Comparison of ENCODE assay signal across 8 cellular contexts in the genomic region with DNA sequence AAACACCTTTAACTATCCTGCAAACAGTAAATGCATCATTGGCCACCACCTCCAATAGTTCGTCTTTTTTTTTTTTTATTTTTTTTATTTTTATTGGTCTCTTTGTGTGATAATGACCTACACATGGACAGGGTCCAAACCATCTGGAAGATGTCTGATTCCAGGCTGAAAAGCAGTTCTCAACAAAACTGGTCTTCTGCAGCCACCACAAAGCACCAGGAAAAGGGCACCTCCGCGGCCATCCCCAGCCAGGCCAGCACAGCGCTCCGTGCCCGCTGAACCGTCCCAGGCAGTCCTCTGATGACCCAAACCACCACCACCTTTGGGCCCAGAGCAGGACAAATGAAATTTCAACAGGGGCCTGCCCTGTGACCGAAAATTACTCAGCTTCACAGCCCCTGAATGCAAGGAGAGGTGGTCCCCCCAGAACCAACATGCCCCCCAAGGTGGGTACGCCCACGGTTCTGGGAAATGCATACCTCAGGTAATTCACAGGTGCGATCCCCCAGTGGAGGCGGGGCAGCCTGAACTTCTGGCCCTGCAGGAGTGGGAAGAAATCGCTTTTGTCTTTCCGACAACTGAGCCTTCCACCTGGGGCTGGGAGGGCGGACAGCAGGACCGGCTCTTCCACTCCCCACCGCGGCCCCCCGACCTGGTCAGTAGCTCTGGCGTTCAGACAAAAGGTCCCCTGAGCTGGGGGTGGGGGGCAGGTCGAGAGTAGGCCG. TPM values are rescaled to one million over a fixed set of nuclear protein-coding genes. Genes with fewer than 3 reads are reported as not detected.
A peak's percentile ranks its signal among the peaks of the same experiment; 100 is the strongest.
DNase-seq lines count a peak whose midpoint lies in the region; TF ChIP-seq lines count a peak whose summit lies in the region.

No MANE protein-coding gene starts in this region.

- no peaks in the 10 kb centered on the region for H3K9me3 ChIP-seq in ovary

- H3K36me3 Mint-ChIP-seq in activated CD4-positive, alpha-beta T cell treated with anti-CD3 and anti-CD28 coated beads, Interleukin-2, amount 10 ng/mL, durations not matched to agents 7 days and 5 days (ENCODE audit: low read depth), result peaks cover 66% of the 10 kb centered on the region

- TF ChIP-seq POLR2A in ovary (IDR thresholded peaks at IDR 0.05), result no peak

- peaks cover 36% of the 10 kb centered on the region for H3K4me1 Mint-ChIP-seq in activated CD4-positive, alpha-beta T cell treated with anti-CD3 and anti-CD28 coated beads, Interleukin-2, amount 10 ng/mL, durations not matched to agents 7 days and 5 days

- H3K27me3 Mint-ChIP-seq in activated CD4-positive, alpha-beta T cell treated with anti-CD3 and anti-CD28 coated beads, Interleukin-2, amount 10 ng/mL, durations not matched to agents 7 days and 5 days, result no peaks in the 10 kb centered on the region

- TF ChIP-seq CTCF in ovary (IDR thresholded peaks at IDR 0.05), result no peak

- H3K27ac ChIP-seq in epithelial cell of prostate (peak overlapping the region; percentile 77), ovary (no peak overlapping the region)

- no peaks in the 10 kb centered on the region for H3K9me3 Mint-ChIP-seq in activated CD4-positive, alpha-beta T cell treated with anti-CD3 and anti-CD28 coated beads, Interleukin-2, amount 10 ng/mL, durations not matched to agents 7 days and 5 days

- H3K27ac Mint-ChIP-seq in activated CD4-positive, alpha-beta T cell treated with anti-CD3 and anti-CD28 coated beads, Interleukin-2, amount 10 ng/mL, durations not matched to agents 7 days and 5 days, result peak overlapping the region; percentile 98

- H3K27me3 ChIP-seq in ovary, result no peaks in the 10 kb centered on the region

- TF ChIP-seq EP300 in ovary (IDR thresholded peaks at IDR 0.05), result no peak

- H3K4me3 Mint-ChIP-seq in activated CD4-positive, alpha-beta T cell treated with anti-CD3 and anti-CD28 coated beads, Interleukin-2, amount 10 ng/mL, durations not matched to agents 7 days and 5 days, result peak overlapping the region; percentile 97

- H3K4me1 ChIP-seq in ovary (ENCODE audit: insufficient read depth), result peaks cover 10% of the 10 kb centered on the region

- no peaks in the 10 kb centered on the region for H3K36me3 ChIP-seq in ovary

- DNase-seq in activated CD4-positive, alpha-beta T cell treated with anti-CD3 and anti-CD28 coated beads, Interleukin-2, amount 10 ng/mL, durations not matched to agents 7 days and 5 days, result peak; percentile 35
- DNase-seq in activated CD4-positive, alpha-beta T cell treated with anti-CD3 and anti-CD28 coated beads for 1 hour, result no peak
- DNase-seq in T-helper 2 cell (peak in 3 of 5 experiments; percentile 18 to 52 (median 19)), epithelial cell of prostate (ENCODE audit: low read depth, low spot score) (no peak), ovary (no peak), cortex of kidney (lab: John Stamatoyannopoulos, UW) (no peak), NCI-H2107 treated with DMSO at 0.1 percent for 48 hours (lab: John Stamatoyannopoulos, UW; ENCODE audit: unreplicated experiment) (no peak), foreskin melanocyte (no peak)

- intact Hi-C loops in ovary (cut with DNase I), result no loop called here

- POLR2A ChIA-PET in activated CD4-positive, alpha-beta T cell treated with anti-CD3 and anti-CD28 coated beads, Interleukin-2, amount 10 ng/mL, durations not matched to agents 7 days and 5 days (lab: Charles Lee), result interaction anchor here (0.9 to 4.9 kb wide), 4 partner anchors 43 to 205 kb away, joined by 5 to 50 read pairs (median 7); no protein-coding TSS in a partner anchor

- H3K4me3 ChIP-seq in ovary, result peak overlapping the region; percentile 53

- WGBS in ovary, 3 donors, result 15 to 21% (median 19%) methylated on average over 22 of the region's 22 CpGs

- CTCF ChIA-PET in activated CD4-positive, alpha-beta T cell treated with anti-CD3 and anti-CD28 coated beads, Interleukin-2, amount 10 ng/mL, durations not matched to agents 7 days and 5 days (lab: Charles Lee), result interaction anchor here (0.8 to 4.6 kb wide), 11 partner anchors 12 to 359 kb away, joined by 3 to 59 read pairs (median 3); no protein-coding TSS in a partner anchor

RNA-seq across cellular contexts. Expression of a gene that starts 1.6 kb away (rescaled TPM):
- 100 to 1,000 TPM; 292 to 300 TPM for total RNA-seq in activated CD4-positive, alpha-beta T cell treated with anti-CD3 and anti-CD28 coated beads, Interleukin-2, amount 10 ng/mL, durations not matched to agents 7 days and 5 days
- total RNA-seq in ovary, result 10 to 100 TPM in 1 of 7 donors, 1 to 10 TPM in 5, under 1 TPM in 1; 0.94 to 18.3 (median 5.1) TPM
- 1 to 10 TPM; 2.2 to 7.5 TPM for polyA plus RNA-seq in ovary

Comparison
In these comparisons a context has a peak if more than half of its experiments do, and no peak if none do; other contexts are left out.
1. DNase-seq: peak in activated CD4-positive, alpha-beta T cell treated with anti-CD3 and anti-CD28 coated beads, Interleukin-2, amount 10 ng/mL, durations not matched to agents 7 days and 5 days (single experiment) and T-helper 2 cell (3 of 5); none in activated CD4-positive, alpha-beta T cell treated with anti-CD3 and anti-CD28 coated beads for 1 hour (single experiment), epithelial cell of prostate (single experiment), ovary (0 of 5), cortex of kidney (single experiment), NCI-H2107 treated with DMSO at 0.1 percent for 48 hours (single experiment) and foreskin melanocyte (single experiment).
2. RNA of a gene that starts 1.6 kb away (total RNA-seq): 292 to 300 TPM in activated CD4-positive, alpha-beta T cell treated with anti-CD3 and anti-CD28 coated beads, Interleukin-2, amount 10 ng/mL, durations not matched to agents 7 days and 5 days; 0.94 to 18.3 TPM in ovary; every median in the first group is over 10 times any median in the second.